Comparison of ENCODE assay signal across 14 cellular contexts in genomic region chr15:69170597-69170996, GRCh38.
"Had no signal": no experiment of that assay in that cellular context is flagged by ENCODE, and none has a peak within 500 bp of the region (broad histone marks: within the 10 kb centered on the region; RNA-seq: fewer than 3 reads in every experiment).

No MANE protein-coding gene starts in this region.

- H3K36me3 ChIP-seq: suprapubic skin had no signal

- H3K27me3 ChIP-seq: body of pancreas, suprapubic skin had no signal

- H3K4me3 ChIP-seq: body of pancreas, coronary artery, suprapubic skin had no signal

- ATAC-seq: body of pancreas; left ventricle myocardium superior; stimulated activated naive CD8-positive, alpha-beta T cell treated with anti-CD3 and anti-CD28 coated beads, Interleukin-15, Interleukin-2, amounts not matched to agents 100 U/mL and 50 U/mL, for 24 hours had no signal

- H3K27ac ChIP-seq: body of pancreas, coronary artery, suprapubic skin had no signal

- DNase-seq: activated naive CD4-positive, alpha-beta T cell treated with anti-CD3 and anti-CD28 coated beads, Interleukin-2, amount 50 U/mL, for 16 hours; activated T-cell treated with anti-CD3 and anti-CD28 coated beads, Interleukin-2, amount 50 U/mL, for 1 hour; body of pancreas; central memory CD4-positive, alpha-beta T cell; effector CD8-positive, alpha-beta T cell; kidney; left ventricle myocardium superior; mesenchymal stem cell; nephron progenitor cell; stimulated activated CD4-positive, alpha-beta T cell treated with anti-CD3 and anti-CD28 coated beads, Interleukin-4, amount 100 ng/mL, for 1 hour; stimulated activated CD8-positive, alpha-beta memory T cell treated with anti-CD3 and anti-CD28 coated beads, Interleukin-4, amount 100 ng/mL, for 48 hours; stimulated activated naive CD8-positive, alpha-beta T cell treated with anti-CD3 and anti-CD28 coated beads, Interleukin-15, Interleukin-2, amounts not matched to agents 100 U/mL and 50 U/mL, for 24 hours had no signal

- H3K9me3 ChIP-seq: body of pancreas, suprapubic skin had no signal
